In genomic region chrX:17560385-17560784, GRCh38 we compare ENCODE assay signal across 19 cellular contexts.
DNase-seq lines count a peak whose midpoint lies in the region; ATAC-seq and TF ChIP-seq lines count a peak whose summit lies in the region.
"Had no signal": no experiment of that assay in that cellular context is flagged by ENCODE, and none has a peak within 500 bp of the region (broad histone marks: within the 10 kb centered on the region; RNA-seq: fewer than 3 reads in every experiment).

No MANE protein-coding gene starts in this region.

- no peaks in the 10 kb centered on the region for H3K9me3 Mint-ChIP-seq in H9
- H3K9me3 Mint-ChIP-seq: naive thymus-derived CD4-positive, alpha-beta T cell had no signal

- no peak overlapping the region for H4K8ac ChIP-seq in H9 (replicated peaks; ENCODE audit: insufficient read length, low read depth, low read length)

- H3K4me2 ChIP-seq in H9 (ENCODE audit: insufficient read depth, insufficient read length, low read length) = peak overlapping the region; percentile 19

- no peak overlapping the region for H2AK5ac ChIP-seq in H9 (ENCODE audit: insufficient read length, low read length)

- H3K9ac ChIP-seq in H9 (ENCODE audit: extremely low read depth, insufficient read length, low read length) = no peak overlapping the region
- H3K9ac ChIP-seq in iPS-20b (ENCODE audit: low read depth, low read length) = peak overlapping the region; percentile 32; the same call in 1 of the 2 replicates
- peak overlapping the region; percentile 21 for H3K9ac ChIP-seq in rectal smooth muscle tissue (ENCODE audit: low read length)

- H3K56ac ChIP-seq in H9 (ENCODE audit: insufficient read length, low read depth, low read length) = no peak overlapping the region

- H3K9me3 ChIP-seq in H9 (ENCODE audit: control insufficient read depth, low read depth, low read length) (peaks cover 5% of the 10 kb centered on the region), iPS-20b (ENCODE audit: insufficient read depth, low read depth, low read length) (no peaks in the 10 kb centered on the region)
- H3K9me3 ChIP-seq: left ventricle myocardium inferior had no signal

- H4K20me1 ChIP-seq in H9 (ENCODE audit: control insufficient read depth, insufficient read depth, insufficient read length) = no peaks in the 10 kb centered on the region

- peak overlapping the region; percentile 29 to 65 (median 40); a peak in 2 of 7 replicates for H3K27ac Mint-ChIP-seq in H9
- H3K27ac Mint-ChIP-seq: T-helper 17 cell had no signal

- H3K18ac ChIP-seq in H9 (ENCODE audit: insufficient read length, low read depth, low read length) = no peak overlapping the region

- H3K4me1 ChIP-seq in H9 (ENCODE audit: insufficient read depth, low read length) = 0 out of 2 replicates have a peak, but pooled peaks cover 3% of the 10 kb centered on the region
- H3K4me1 ChIP-seq in iPS-20b (ENCODE audit: insufficient read depth, low read length) = peaks cover 15% of the 10 kb centered on the region
- H3K4me1 ChIP-seq in rectal smooth muscle tissue (ENCODE audit: control insufficient read depth, insufficient read depth, low read length) = peaks cover 8% of the 10 kb centered on the region
- H3K4me1 ChIP-seq: left ventricle myocardium inferior had no signal

- no peak overlapping the region for H2AFZ ChIP-seq in H9 (ENCODE audit: low read length)

- H4K91ac ChIP-seq in H9 (ENCODE audit: insufficient read length, low read depth, low read length) = no peak overlapping the region

- DNase-seq in H9 = no peak
- DNase-seq in NCI-H2081 (lab: John Stamatoyannopoulos, UW) = no peak
- DNase-seq in GM19238 (ENCODE audit: insufficient read length, low spot score) = no peak
- no peak for DNase-seq in HCEC 1CT
- no peak for DNase-seq in NK-92 (lab: John Stamatoyannopoulos, UW; ENCODE audit: unreplicated experiment)
- DNase-seq: activated CD8-positive, alpha-beta memory T cell treated with anti-CD3 and anti-CD28 coated beads, Interleukin-2, amount 50 U/mL, for 4 hours; activated naive CD4-positive, alpha-beta T cell treated with Interleukin-2 at 50 U/mL for 16 hours; effector CD4-positive, alpha-beta T cell; left ventricle myocardium inferior; naive thymus-derived CD4-positive, alpha-beta T cell; NCI-H1436 treated with DMSO at 0.1 percent for 48 hours; NCI-H2227 treated with DMSO at 0.1 percent for 48 hours; NK-92 treated with Interleukin-12 subunit alpha and Interleukin-12 subunit beta, amount 100 ng/mL, for 24 hours; right cardiac atrium; T-helper 17 cell had no signal

- H3K4ac ChIP-seq in H9 (ENCODE audit: low read depth, low read length) = no peak overlapping the region

- no peak overlapping the region for H2BK15ac ChIP-seq in H9 (ENCODE audit: low read depth, low read length)

- peaks cover 2% of the 10 kb centered on the region; the same call in 1 of the 2 replicates for H3K27me3 Mint-ChIP-seq in H9 (ENCODE audit: low read depth)

- no peaks in the 10 kb centered on the region for H3K36me3 Mint-ChIP-seq in H9 (ENCODE audit: insufficient read depth in 1 of 3, low read depth in 3 of 3)
- H3K36me3 Mint-ChIP-seq: naive thymus-derived CD4-positive, alpha-beta T cell had no signal

- no peak overlapping the region for H3K23ac ChIP-seq in H9 (ENCODE audit: insufficient read length, low read depth, low read length)

- H3K4me3 ChIP-seq in iPS-20b (ENCODE audit: low read length) (no peak overlapping the region), rectal smooth muscle tissue (ENCODE audit: low read length) (no peak overlapping the region)
- H3K4me3 ChIP-seq: left ventricle myocardium inferior had no signal

- no peak for TF ChIP-seq CTCF in H9 (conservative IDR thresholded peaks at IDR 0.05)

- H3K14ac ChIP-seq in H9 (ENCODE audit: insufficient read depth, low read length) = no peak overlapping the region

- no peak overlapping the region for H2BK120ac ChIP-seq in H9 (ENCODE audit: low read depth, low read length, poor library complexity, severe bottlenecking)

- no peaks in the 10 kb centered on the region for H3K79me1 ChIP-seq in H9 (ENCODE audit: insufficient read depth, low read depth, low read length, poor library complexity, severe bottlenecking)

- no peak overlapping the region for H3T11ph ChIP-seq in H9 (ENCODE audit: low read length)

- no peaks in the 10 kb centered on the region for H3K79me2 ChIP-seq in H9 (ENCODE audit: insufficient read depth, low read length)

- no CpG with 5 or more reads among the region's 2 CpGs for WGBS in H9 (ENCODE audit: extremely low coverage, insufficient read length, low lambda C conversion rate)

- no peak overlapping the region for H2BK5ac ChIP-seq in H9 (ENCODE audit: insufficient read length, low read length)

- no peak overlapping the region for H4K5ac ChIP-seq in H9 (ENCODE audit: insufficient read length, low read depth, low read length)

- no peak overlapping the region for H2BK20ac ChIP-seq in H9 (ENCODE audit: low read depth, low read length, poor library complexity, severe bottlenecking)

- no peaks in the 10 kb centered on the region for H3K23me2 ChIP-seq in H9 (ENCODE audit: insufficient read length, low read depth, low read length, poor library complexity, severe bottlenecking)

- H2BK12ac ChIP-seq in H9 (ENCODE audit: insufficient read length, low read depth, low read length) = no peak overlapping the region

- H3K27me3 ChIP-seq in H9 (ENCODE audit: insufficient read depth, low read length) = no peaks in the 10 kb centered on the region
- H3K27me3 ChIP-seq in iPS-20b (ENCODE audit: insufficient read depth, low read length) = no peaks in the 10 kb centered on the region
- no peaks in the 10 kb centered on the region for H3K27me3 ChIP-seq in rectal smooth muscle tissue (ENCODE audit: control insufficient read depth, insufficient read depth, low read length)

- H3K4me3 Mint-ChIP-seq in H9 = peak overlapping the region in 1 of 2 experiments; percentile 43; a peak in 4 of 5 replicates
- H3K4me3 Mint-ChIP-seq: naive thymus-derived CD4-positive, alpha-beta T cell; T-helper 17 cell had no signal

- H3K4me1 Mint-ChIP-seq in H9 = peaks cover 35 to 40% of the 10 kb centered on the region in 2 experiments

- peak; percentile 23 for ATAC-seq in SK-N-SH treated with all-trans-retinoic acid at 6 μM for 48 hours
- ATAC-seq: activated CD4-positive, CD25-positive, alpha-beta regulatory T cell treated with anti-CD3 and anti-CD28 coated beads, Interleukin-2, amount 50 U/mL, for 24 hours; naive thymus-derived CD4-positive, alpha-beta T cell; T-helper 17 cell had no signal

- H3K27ac ChIP-seq in H9 (ENCODE audit: insufficient read length, low read depth, low read length) (no peak overlapping the region), iPS-20b (ENCODE audit: low read length) (no peak overlapping the region), rectal smooth muscle tissue (ENCODE audit: low read depth, low read length) (peak overlapping the region; percentile 4)
- H3K27ac ChIP-seq: left ventricle myocardium inferior had no signal

- no peaks in the 10 kb centered on the region for H3K36me3 ChIP-seq in iPS-20b (ENCODE audit: insufficient read depth, low read depth, low read length)
- H3K36me3 ChIP-seq in rectal smooth muscle tissue (ENCODE audit: control insufficient read depth, insufficient read depth, low read length) = no peaks in the 10 kb centered on the region
- H3K36me3 ChIP-seq: left ventricle myocardium inferior had no signal

TF ChIP-seq in SK-N-SH treated with all-trans-retinoic acid at 6 μM for 48 hours, 23 proteins besides CTCF, POLR2A, EP300 and RAD21:
- no peak for TF ChIP-seq ZNF70 (CRISPR knock-in tag; IDR thresholded peaks at IDR 0.05)
- no peak for TF ChIP-seq PATZ1 (CRISPR knock-in tag; IDR thresholded peaks at IDR 0.05; ENCODE audit: borderline replicate concordance)
- TF ChIP-seq BACH2 (CRISPR knock-in tag; IDR thresholded peaks at IDR 0.05; ENCODE audit: borderline replicate concordance) = no peak
- no peak for TF ChIP-seq RARB (CRISPR knock-in tag; IDR thresholded peaks at IDR 0.05)
- no peak for TF ChIP-seq POU6F1 (CRISPR knock-in tag; IDR thresholded peaks at IDR 0.05; ENCODE audit: borderline replicate concordance, low read depth)
- no peak for TF ChIP-seq PPARA (CRISPR knock-in tag; IDR thresholded peaks at IDR 0.05; ENCODE audit: borderline replicate concordance)
- no peak for TF ChIP-seq CSDC2 (CRISPR knock-in tag; IDR thresholded peaks at IDR 0.05)
